30 cellular contexts compared by ENCODE assay signal in genomic region chr3:10911350-10912002, GRCh38.
"Had no signal": no experiment of that assay in that cellular context is flagged by ENCODE, and none has a peak within 500 bp of the region (broad histone marks: within the 10 kb centered on the region; RNA-seq: fewer than 3 reads in every experiment).

No MANE protein-coding gene starts in this region.

- H3K4me3 ChIP-seq: body of pancreas, cardiac muscle cell, colonic mucosa had no signal

- FAIRE-seq: endometrium, endothelial cell of umbilical vein, frontal cortex, TTC549 had no signal

- H3K27me3 ChIP-seq: body of pancreas, cardiac muscle cell, colonic mucosa had no signal

- DNase-seq: activated CD4-positive, alpha-beta memory T cell treated with anti-CD3 and anti-CD28 coated beads, Interleukin-2, amount 10 ng/mL, durations not matched to agents 7 days and 5 days; activated CD4-positive, alpha-beta T cell treated with anti-CD3 and anti-CD28 coated beads for 1 hour; activated CD4-positive, alpha-beta T cell treated with anti-CD3 and anti-CD28 coated beads for 4 hours; activated CD4-positive, alpha-beta T cell treated with anti-CD3 and anti-CD28 coated beads, Interleukin-2, amount 10 ng/mL, durations not matched to agents 7 days and 5 days; activated CD4-positive, alpha-beta T cell treated with anti-CD3 and anti-CD28 coated beads, Interleukin-2, amount 50 U/mL, for 4 hours; activated CD8-positive, alpha-beta memory T cell treated with anti-CD3 and anti-CD28 coated beads, Interleukin-2, amount 50 U/mL, for 48 hours; activated gamma-delta T cell; activated naive CD4-positive, alpha-beta T cell; activated naive CD4-positive, alpha-beta T cell treated with anti-CD3 and anti-CD28 coated beads, Interleukin-2, amount 50 U/mL, for 16 hours; activated T-cell treated with anti-CD3 and anti-CD28 coated beads for 4 hours; activated T-cell treated with anti-CD3 and anti-CD28 coated beads, Interleukin-2, amount 50 U/mL, for 24 hours; activated T-cell treated with anti-CD3 and anti-CD28 coated beads, Interleukin-2, amount 50 U/mL, for 72 hours; amygdala; aorta; body of pancreas; central memory CD4-positive, alpha-beta T cell; cerebellar nuclear complex; colonic mucosa; effector CD8-positive, alpha-beta T cell; foreskin fibroblast; head of caudate nucleus; hippocampal formation; T-helper 2 cell had no signal

- H3K4me1 ChIP-seq: body of pancreas, colonic mucosa had no signal

- H3K27ac ChIP-seq: body of pancreas, cardiac muscle cell, colonic mucosa, epithelial cell of prostate, VCaP had no signal

- H3K36me3 ChIP-seq: cardiac muscle cell, colonic mucosa had no signal
